ENCODE assay signal across 15 cellular contexts in genomic region chr14:37406095-37406494, GRCh38.
DNase-seq lines count a peak whose midpoint lies in the region; ATAC-seq and TF ChIP-seq lines count a peak whose summit lies in the region.
"Had no signal": no experiment of that assay in that cellular context is flagged by ENCODE, and none has a peak within 500 bp of the region (broad histone marks: within the 10 kb centered on the region; RNA-seq: fewer than 3 reads in every experiment).

No MANE protein-coding gene starts in this region.

- no TSS peak for BruUV-seq in MCF 10A (replicated peaks; lab: Mats Ljungman, UMichigan)

- POLR2A ChIA-PET in MCF 10A (lab: Yijun Ruan, JAX): no interaction called here

- H3K27ac ChIP-seq in breast epithelium: no peak overlapping the region
- H3K27ac ChIP-seq: BLaER1 had no signal

- TF ChIP-seq POLR2A in breast epithelium (IDR thresholded peaks at IDR 0.05): no peak

- no peak overlapping the region for H3K4me3 ChIP-seq in breast epithelium
- H3K4me3 ChIP-seq: BLaER1 had no signal

- H3K27me3 ChIP-seq in breast epithelium: no peaks in the 10 kb centered on the region
- H3K27me3 ChIP-seq: BLaER1 had no signal

- CTCF ChIA-PET in MCF 10A (lab: Yijun Ruan, JAX): no interaction called here

- no peaks in the 10 kb centered on the region for H3K36me3 Mint-ChIP-seq in MCF 10A (ENCODE audit: insufficient read depth, unreplicated experiment)
- H3K36me3 Mint-ChIP-seq: CD14-positive monocyte; CD4-positive, alpha-beta memory T cell had no signal

- ATAC-seq in esophagus mucosa: peak; percentile 65
- no peak for ATAC-seq in GM18868 (IDR thresholded peaks at IDR 0.05; ENCODE audit: unreplicated experiment)

- H3K9me3 Mint-ChIP-seq in MCF 10A (ENCODE audit: unreplicated experiment): no peaks in the 10 kb centered on the region
- H3K9me3 Mint-ChIP-seq: H9 had no signal

- H3K4me1 ChIP-seq in breast epithelium: no peaks in the 10 kb centered on the region

- TF ChIP-seq CTCF in MCF 10A (IDR thresholded peaks at IDR 0.05; ENCODE audit: unreplicated experiment): no peak
- TF ChIP-seq CTCF in breast epithelium (IDR thresholded peaks at IDR 0.05): no peak

- no peaks in the 10 kb centered on the region for H3K36me3 ChIP-seq in breast epithelium
- H3K36me3 ChIP-seq: BLaER1 had no signal

- H3K4me3 Mint-ChIP-seq in MCF 10A (ENCODE audit: unreplicated experiment): no peak overlapping the region
- H3K4me3 Mint-ChIP-seq: CD14-positive monocyte; CD4-positive, alpha-beta memory T cell; H9 had no signal

- DNase-seq in NCI-H1105 treated with DMSO at 0.1 percent for 48 hours (lab: John Stamatoyannopoulos, UW): peak; percentile 75
- no peak for DNase-seq in NCI-H1105 (lab: John Stamatoyannopoulos, UW)
- peak; percentile 36 for DNase-seq in MCF 10A (ENCODE audit: unreplicated experiment)
- DNase-seq in breast epithelium (ENCODE audit: low spot score in 2 of 2): no peak
- DNase-seq in stimulated activated CD8-positive, alpha-beta memory T cell treated with anti-CD3 and anti-CD28 coated beads, Interleukin-4, amount 100 ng/mL, for 48 hours: no peak
- DNase-seq: 8988T; Calu3; CD4-positive, alpha-beta memory T cell; DMS79 treated with DMSO at 0.1 percent for 48 hours; GF-D8; H9 had no signal

- no peaks in the 10 kb centered on the region for H3K27me3 Mint-ChIP-seq in MCF 10A (ENCODE audit: insufficient read depth, unreplicated experiment)
- H3K27me3 Mint-ChIP-seq: CD4-positive, alpha-beta memory T cell had no signal

- peak overlapping the region; percentile 51 for H3K27ac Mint-ChIP-seq in MCF 10A (ENCODE audit: low read depth, unreplicated experiment)
- H3K27ac Mint-ChIP-seq: CD14-positive monocyte; CD4-positive, alpha-beta memory T cell; H9 had no signal

- intact Hi-C loops in MCF 10A (cut with micrococcal nuclease): no loop called here
- intact Hi-C loops in breast epithelium (cut with DNase I; ENCODE audit: low total_unique reads): no loop called here

- H3K4me1 Mint-ChIP-seq in MCF 10A (ENCODE audit: insufficient read depth, unreplicated experiment): peaks cover 5% of the 10 kb centered on the region
- H3K4me1 Mint-ChIP-seq: CD14-positive monocyte; CD4-positive, alpha-beta memory T cell had no signal

- no peaks in the 10 kb centered on the region for H3K9me3 ChIP-seq in breast epithelium
- H3K9me3 ChIP-seq: BLaER1 had no signal

Comparison
In these comparisons a context has a peak if more than half of its experiments do, and no peak if none do; other contexts are left out.
1. DNase-seq: peak in NCI-H1105 treated with DMSO at 0.1 percent for 48 hours (single experiment) and MCF 10A (single experiment); none in NCI-H1105 (single experiment), breast epithelium (0 of 2) and stimulated activated CD8-positive, alpha-beta memory T cell treated with anti-CD3 and anti-CD28 coated beads, Interleukin-4, amount 100 ng/mL, for 48 hours (single experiment).